In genomic region chr6:136788069-136788902, GRCh38 we compare ENCODE assay signal across 3 cellular contexts.
TF ChIP-seq lines count a peak whose summit lies in the region.

No MANE protein-coding gene starts in this region.

TF ChIP-seq in liver, 16 proteins besides CTCF, POLR2A, EP300 and RAD21 (continued from another document):
- peak; percentile 55 for TF ChIP-seq YY1 (IDR thresholded peaks at IDR 0.05)
- no peak for TF ChIP-seq REST (IDR thresholded peaks at IDR 0.05)
- TF ChIP-seq HNF4A (conservative IDR thresholded peaks at IDR 0.05): peak in 1 of 2 donors; percentile 58
- no peak for TF ChIP-seq SP1 (IDR thresholded peaks at IDR 0.05)

TF ChIP-seq in HepG2, 621 proteins besides CTCF, POLR2A, EP300 and RAD21 (continued from another document):
- no peak for TF ChIP-seq RNF219 (CRISPR knock-in tag; IDR thresholded peaks at IDR 0.05)
- TF ChIP-seq ZNF619 (CRISPR knock-in tag; IDR thresholded peaks at IDR 0.05): no peak
- no peak for TF ChIP-seq SMAD3 (CRISPR knock-in tag; IDR thresholded peaks at IDR 0.05)
- no peak for TF ChIP-seq ZNF709 (CRISPR knock-in tag; IDR thresholded peaks at IDR 0.05)
- no peak for TF ChIP-seq ATF2 (CRISPR knock-in tag; IDR thresholded peaks at IDR 0.05)
- TF ChIP-seq FLYWCH1 (CRISPR knock-in tag; IDR thresholded peaks at IDR 0.05): no peak
- no peak for TF ChIP-seq EEA1 (CRISPR knock-in tag; IDR thresholded peaks at IDR 0.05; ENCODE audit: borderline replicate concordance)
TF ChIP-seq in HepG2: peak in this region for 0.

TF ChIP-seq in GM12891, 5 proteins besides CTCF, POLR2A, EP300 and RAD21 (continued from another document):
- no peak for TF ChIP-seq SPI1 (IDR thresholded peaks at IDR 0.05; ENCODE audit: low read depth, low read length)
